8 cellular contexts compared by ENCODE assay signal in genomic region chr19:57279418-57280164, GRCh38. TPM values are rescaled to one million over a fixed set of nuclear protein-coding genes. Genes with fewer than 3 reads are reported as not detected.
DNase-seq lines count a peak whose midpoint lies in the region; ATAC-seq, FAIRE-seq and TF ChIP-seq lines count a peak whose summit lies in the region.

No MANE protein-coding gene starts in this region.

- H3K27ac ChIP-seq in endothelial cell of umbilical vein (ENCODE audit: insufficient read depth, low read depth, low read length) (peak overlapping the region; percentile 90), mesodermal cell (ENCODE audit: low read depth, low read length, severe bottlenecking) (peak overlapping the region; percentile 100)

- H3K27me3 ChIP-seq in Caco-2 (replicated peaks; ENCODE audit: control insufficient read depth, insufficient read depth, low read length) = no peaks in the 10 kb centered on the region
- H3K27me3 ChIP-seq in endothelial cell of umbilical vein (ENCODE audit: control insufficient read depth in 2 of 2, insufficient read depth in 2 of 2, low read length in 2 of 2) = no peaks in the 10 kb centered on the region

- peaks cover 41% of the 10 kb centered on the region for H3K79me2 ChIP-seq in endothelial cell of umbilical vein (ENCODE audit: control insufficient read depth, insufficient read depth, low read length)

- TF ChIP-seq POLR2A in endothelial cell of umbilical vein (IDR thresholded peaks at IDR 0.05; ENCODE audit: low read depth, low read length) = peak; percentile 72

- H3K4me1 Mint-ChIP-seq in Caco-2 (ENCODE audit: low read depth, unreplicated experiment) = peaks cover 11% of the 10 kb centered on the region

- H3K36me3 ChIP-seq in Caco-2 (ENCODE audit: control insufficient read depth, insufficient read depth, low read length) (peaks cover 3% of the 10 kb centered on the region), endothelial cell of umbilical vein (ENCODE audit: control insufficient read depth in 2 of 2, extremely low read depth in 1 of 2, insufficient read depth in 2 of 2, low read length in 2 of 2) (peaks cover 5 to 7% of the 10 kb centered on the region in 2 experiments), mesodermal cell (ENCODE audit: control insufficient read depth, insufficient read depth, low read length) (peaks cover 25% of the 10 kb centered on the region)

- peaks cover 34% of the 10 kb centered on the region for H3K36me3 Mint-ChIP-seq in Caco-2 (ENCODE audit: insufficient read depth, unreplicated experiment)

- H3K27ac Mint-ChIP-seq in Caco-2 (ENCODE audit: unreplicated experiment) = no peak overlapping the region

- DNase-seq in Caco-2 (peak; percentile 94 to 97), HK-2 (ENCODE audit: unreplicated experiment) (peak; percentile 96), NCI-H82 treated with DMSO at 0.1 percent for 48 hours (lab: John Stamatoyannopoulos, UW; ENCODE audit: unreplicated experiment) (peak; percentile 90), endothelial cell of umbilical vein (ENCODE audit: low read depth, low spot score) (peak; percentile 93)
- peak; percentile 66 to 76 for DNase-seq in activated CD8-positive, alpha-beta memory T cell treated with anti-CD3 and anti-CD28 coated beads for 4 hours (ENCODE audit: low read depth in 2 of 2)
- DNase-seq in stimulated activated CD8-positive, alpha-beta memory T cell treated with anti-CD3 and anti-CD28 coated beads, Interleukin-15, amount 100 ng/mL, for 24 hours (ENCODE audit: low read depth) = peak; percentile 52

- peaks cover 2% of the 10 kb centered on the region for H4K20me1 ChIP-seq in endothelial cell of umbilical vein (replicated peaks; ENCODE audit: control insufficient read depth, extremely low read depth, insufficient read depth, low read length)

- no peaks in the 10 kb centered on the region; the same call in none of the 2 replicates for H3K4me1 ChIP-seq in Caco-2
- peaks cover 20% of the 10 kb centered on the region for H3K4me1 ChIP-seq in endothelial cell of umbilical vein (ENCODE audit: control insufficient read depth, extremely low read depth, insufficient read depth, low read length)
- H3K4me1 ChIP-seq in mesodermal cell (ENCODE audit: control insufficient read depth, insufficient read depth, low read length, poor library complexity, severe bottlenecking) = peaks cover 23% of the 10 kb centered on the region

- H3K9me1 ChIP-seq in endothelial cell of umbilical vein (replicated peaks; ENCODE audit: control insufficient read depth, extremely low read depth, insufficient read depth, low read length) = no peaks in the 10 kb centered on the region

- H3K27me3 Mint-ChIP-seq in Caco-2 (ENCODE audit: insufficient read depth, unreplicated experiment) = no peaks in the 10 kb centered on the region

- H3K4me3 Mint-ChIP-seq in Caco-2 (ENCODE audit: unreplicated experiment) = no peak overlapping the region

- H3K4me3 ChIP-seq in Caco-2 (ENCODE audit: low read depth, low read length) (peak overlapping the region; percentile 74), endothelial cell of umbilical vein (replicated peaks in 1 of 3; ENCODE audit: insufficient read depth in 1 of 3, low read depth in 1 of 3, low read length in 3 of 3) (peak overlapping the region; percentile 21 to 77 (median 72)), mesodermal cell (ENCODE audit: extremely low read depth, insufficient read depth, low read length, poor library complexity, severe bottlenecking) (peak overlapping the region; percentile 91)

- peak overlapping the region; percentile 74 for H3K4me2 ChIP-seq in endothelial cell of umbilical vein (ENCODE audit: insufficient read depth, low read length)

- CTCF ChIA-PET in Caco-2 (lab: Charles Lee) = no interaction called here
- CTCF ChIA-PET in endothelial cell of umbilical vein (lab: Charles Lee) = no interaction called here

- TSS peak; percentile 86 for BruUV-seq in Caco-2 (replicated peaks; lab: Mats Ljungman, UMichigan)
- TSS peak; percentile 74 for BruUV-seq in endothelial cell of umbilical vein (replicated peaks; lab: Mats Ljungman, UMichigan)

- no peaks in the 10 kb centered on the region for H3K9me3 Mint-ChIP-seq in Caco-2 (ENCODE audit: unreplicated experiment)

- ATAC-seq in GM19463 (IDR thresholded peaks at IDR 0.05; ENCODE audit: unreplicated experiment) = peak; percentile 65

- WGBS in mesodermal cell (ENCODE audit: insufficient coverage in 2 of 2), 2 experiments = 9 to 25% methylated on average over 17 to 18 of the region's 25 CpGs

- POLR2A ChIA-PET in Caco-2 (lab: Charles Lee) (interaction anchor here (0.7 kb wide), 1 partner anchor 1139 kb away, joined by 4 read pairs; the partner anchor contains the start of gene ZNF444), endothelial cell of umbilical vein (lab: Charles Lee) (no interaction called here)

- TF ChIP-seq CTCF in Caco-2 (IDR thresholded peaks at IDR 0.05; ENCODE audit: insufficient read depth in 1 of 2, low read depth in 1 of 2, low read length in 1 of 2, severe bottlenecking in 1 of 2, unreplicated experiment in 1 of 2) (peak in 1 of 2 experiments; percentile 52), endothelial cell of umbilical vein (IDR thresholded peaks at IDR 0.05; ENCODE audit: extremely low read depth in 1 of 2, insufficient read depth in 1 of 2, low read depth in 1 of 2, low read length in 2 of 2) (peak in 1 of 2 donors; percentile 26)

- intact Hi-C loops in Caco-2 (cut with micrococcal nuclease; ENCODE audit: unreplicated experiment) (loop anchor here (1.0 to 5.0 kb wide), 5 partner anchors 12 to 158 kb away; partner anchors contain the start of genes TRAPPC2B, ZNF264, ZNF547 and ZNF749), endothelial cell of umbilical vein (cut with micrococcal nuclease) (loop anchor here (1.0 to 5.0 kb wide), 6 partner anchors 39 to 110 kb away; partner anchors contain the start of genes TRAPPC2B, ZNF264, ZNF304 and ZNF543)

- FAIRE-seq in endothelial cell of umbilical vein (lab: Jason Lieb, UNC) = peak; percentile 76

- H3K9me3 ChIP-seq in Caco-2 = no peaks in the 10 kb centered on the region
- H3K9me3 ChIP-seq in endothelial cell of umbilical vein (replicated peaks; ENCODE audit: control insufficient read depth, insufficient read depth, low read length) = no peaks in the 10 kb centered on the region
- no peaks in the 10 kb centered on the region for H3K9me3 ChIP-seq in mesodermal cell (ENCODE audit: control insufficient read depth, low read length)

- H2AFZ ChIP-seq in endothelial cell of umbilical vein (ENCODE audit: low read depth, low read length) = peak overlapping the region; percentile 72

- dilution Hi-C loops in endothelial cell of umbilical vein (cut with MboI; ENCODE audit: extremely low pct_ligation_motif_present, low sequenced_read_pairs) = no loop called here

- peak overlapping the region; percentile 96 for H3K9ac ChIP-seq in endothelial cell of umbilical vein (replicated peaks; ENCODE audit: extremely low read depth, insufficient read depth, low read length)

TF ChIP-seq in endothelial cell of umbilical vein, 7 proteins besides CTCF, POLR2A, EP300 and RAD21 (continues in another document):
- TF ChIP-seq EZH2 (IDR thresholded peaks at IDR 0.05; ENCODE audit: borderline replicate concordance, low read depth, low read length, severe bottlenecking) = no peak

RNA-seq across cellular contexts. Expression of gene ZNF460, which starts 0.7 kb away (rescaled TPM):
- total RNA-seq in Caco-2 (2022) (54.1 and 60.9 TPM in 2 replicates), endothelial cell of umbilical vein (26.9 and 29.3 TPM in 2 replicates)
- 4.1 and 4.5 TPM in 2 replicates for polyA plus RNA-seq in endothelial cell of umbilical vein
- 4.3 and 5.2 TPM in 2 replicates for polyA plus RNA-seq in endothelial cell of umbilical vein (2011; cell fraction: cytosol; rRNA removed)
- 19.8 and 21.9 TPM in 2 replicates for polyA plus RNA-seq in endothelial cell of umbilical vein (2011; cell fraction: nucleus; rRNA removed)
- polyA plus RNA-seq in endothelial cell of umbilical vein (2012) = 1.2 and 1.7 TPM in 2 replicates
- polyA minus RNA-seq in endothelial cell of umbilical vein = 124 and 134 TPM in 2 replicates
- 46.5 TPM for polyA minus RNA-seq in endothelial cell of umbilical vein (2011; cell fraction: cytosol; rRNA and poly(A)+ RNA removed)
- 73.6 and 115 TPM in 2 replicates for polyA minus RNA-seq in endothelial cell of umbilical vein (2011; cell fraction: nucleus; rRNA and poly(A)+ RNA removed)
- polyA plus RNA-seq in mesodermal cell (2013, experiment 1 of 2) = 7.4 TPM
- 4.7 TPM for polyA plus RNA-seq in mesodermal cell (2013, experiment 2 of 2)

RNA-seq across cellular contexts. Expression of gene ZNF805, which starts 39.2 kb away (rescaled TPM):
- total RNA-seq in Caco-2 (2022) (13.6 and 13.8 TPM in 2 replicates), endothelial cell of umbilical vein (8.6 and 8.7 TPM in 2 replicates)
- 1.6 TPM in 2 replicates for polyA plus RNA-seq in endothelial cell of umbilical vein
- polyA plus RNA-seq in endothelial cell of umbilical vein (2011; cell fraction: cytosol; rRNA removed) = 1.7 and 1.8 TPM in 2 replicates
- 3.5 and 3.7 TPM in 2 replicates for polyA plus RNA-seq in endothelial cell of umbilical vein (2011; cell fraction: nucleus; rRNA removed)
- polyA plus RNA-seq in endothelial cell of umbilical vein (2012) = 1.6 and 1.7 TPM in 2 replicates
- polyA minus RNA-seq in endothelial cell of umbilical vein = 20.7 and 29.8 TPM in 2 replicates
- 9.2 TPM for polyA minus RNA-seq in endothelial cell of umbilical vein (2011; cell fraction: cytosol; rRNA and poly(A)+ RNA removed)
- polyA minus RNA-seq in endothelial cell of umbilical vein (2011; cell fraction: nucleus; rRNA and poly(A)+ RNA removed) = 11.0 and 14.7 TPM in 2 replicates
- polyA plus RNA-seq in mesodermal cell (2013, experiment 1 of 2) = 6.6 TPM
- 7.1 TPM for polyA plus RNA-seq in mesodermal cell (2013, experiment 2 of 2)

RNA-seq across cellular contexts. Expression of gene ZNF543, which starts 40.7 kb away (rescaled TPM):
- total RNA-seq in Caco-2 (2022) (3.3 and 3.5 TPM in 2 replicates), endothelial cell of umbilical vein (4.5 and 5.3 TPM in 2 replicates)
- 1.1 TPM in 2 replicates for polyA plus RNA-seq in endothelial cell of umbilical vein
- 1.0 and 1.5 TPM in 2 replicates for polyA plus RNA-seq in endothelial cell of umbilical vein (2011; cell fraction: cytosol; rRNA removed)
- 2.2 and 2.9 TPM in 2 replicates for polyA plus RNA-seq in endothelial cell of umbilical vein (2011; cell fraction: nucleus; rRNA removed)
- polyA plus RNA-seq in endothelial cell of umbilical vein (2012) = 1.1 and 1.4 TPM in 2 replicates
- 8.7 and 9.0 TPM in 2 replicates for polyA minus RNA-seq in endothelial cell of umbilical vein
- polyA minus RNA-seq in endothelial cell of umbilical vein (2011; cell fraction: cytosol; rRNA and poly(A)+ RNA removed) = 4.9 TPM
- polyA minus RNA-seq in endothelial cell of umbilical vein (2011; cell fraction: nucleus; rRNA and poly(A)+ RNA removed) = 4.9 and 6.8 TPM in 2 replicates
- 4.1 TPM for polyA plus RNA-seq in mesodermal cell (2013, experiment 1 of 2)
- polyA plus RNA-seq in mesodermal cell (2013, experiment 2 of 2) = 3.4 TPM

RNA-seq across cellular contexts. Expression of gene AURKC, which starts 48.8 kb away (rescaled TPM):
- total RNA-seq in Caco-2 (2022) = 0.53 and 1.9 TPM in 2 replicates
- total RNA-seq in endothelial cell of umbilical vein = 0.82 and 1.7 TPM in 2 replicates
- 0.55 and 0.68 TPM in 2 replicates for polyA plus RNA-seq in endothelial cell of umbilical vein
- 0.56 and 0.62 TPM in 2 replicates for polyA plus RNA-seq in endothelial cell of umbilical vein (2011; cell fraction: cytosol; rRNA removed)
- polyA plus RNA-seq in endothelial cell of umbilical vein (2011; cell fraction: nucleus; rRNA removed) = 1.3 TPM in 2 replicates
- 0.45 and 0.92 TPM in 2 replicates for polyA plus RNA-seq in endothelial cell of umbilical vein (2012)
- 0.55 and 0.66 TPM in 2 replicates for polyA minus RNA-seq in endothelial cell of umbilical vein
- not detected for polyA minus RNA-seq in endothelial cell of umbilical vein (2011; cell fraction: cytosol; rRNA and poly(A)+ RNA removed)
- 0.67 TPM in 1 of 2 replicates, not detected in the other for polyA minus RNA-seq in endothelial cell of umbilical vein (2011; cell fraction: nucleus; rRNA and poly(A)+ RNA removed)
- 1.0 TPM for polyA plus RNA-seq in mesodermal cell (2013, experiment 1 of 2)
- 0.40 TPM for polyA plus RNA-seq in mesodermal cell (2013, experiment 2 of 2)

Comparison
In these comparisons a context has a peak if more than half of its experiments do, and no peak if none do; other contexts are left out.
1. Peak in every context shown above with its lines: DNase-seq, ATAC-seq, H3K4me3 ChIP-seq and H3K27ac ChIP-seq.